26 cellular contexts compared by ENCODE assay signal in the genomic region with DNA sequence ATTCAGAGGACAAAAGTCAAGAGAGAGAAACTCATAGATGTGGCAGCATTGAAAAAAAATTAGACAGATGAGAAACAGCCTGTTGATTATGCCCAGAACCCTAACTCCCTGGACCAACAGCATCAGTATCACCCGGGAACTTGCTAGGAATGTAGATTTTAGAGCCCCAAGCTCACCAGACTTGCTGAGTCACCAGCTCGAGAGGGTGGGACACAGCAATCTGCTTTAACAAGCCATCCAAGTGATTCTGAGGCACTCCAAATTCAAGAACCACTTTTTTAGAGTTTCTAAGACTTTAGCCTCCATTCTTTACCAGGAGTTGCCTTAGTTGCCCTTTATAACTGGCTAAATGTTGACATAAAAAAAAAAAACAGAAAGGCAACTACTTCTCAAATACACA.
DNase-seq lines count a peak whose midpoint lies in the region; ATAC-seq, FAIRE-seq and TF ChIP-seq lines count a peak whose summit lies in the region.
"Had no signal": no experiment of that assay in that cellular context is flagged by ENCODE, and none has a peak within 500 bp of the region (broad histone marks: within the 10 kb centered on the region; RNA-seq: fewer than 3 reads in every experiment).

No MANE protein-coding gene starts in this region.

- no peak for TF ChIP-seq RAD21 in H1 (IDR thresholded peaks at IDR 0.05 in 1 of 2, conservative IDR thresholded peaks at IDR 0.05 in 1 of 2; ENCODE audit: low read depth in 2 of 2, low read length in 2 of 2)

- TF ChIP-seq CTCF in H1 (IDR thresholded peaks at IDR 0.05; ENCODE audit: control extremely low read depth in 1 of 3, insufficient read depth in 1 of 3, low read depth in 1 of 3, low read length in 3 of 3) (no peak), GM10266 (IDR thresholded peaks at IDR 0.05; ENCODE audit: control insufficient read depth, insufficient read depth, low read depth, missing control alignments) (no peak)

- no peak overlapping the region for H2BK15ac ChIP-seq in H1 (ENCODE audit: low read length)

- H3K23me2 ChIP-seq in H1 (ENCODE audit: low read depth, low read length), result no peaks in the 10 kb centered on the region

- POLR2A ChIA-PET in H1 (lab: Charles Lee; ENCODE audit: partially characterized antibody), result no interaction called here

- no peak overlapping the region for H2BK20ac ChIP-seq in H1 (ENCODE audit: low read length)

- H4K5ac ChIP-seq in H1 (ENCODE audit: insufficient read length, low read depth, low read length), result no peak overlapping the region

- no peak overlapping the region for H2BK120ac ChIP-seq in H1 (replicated peaks; ENCODE audit: low read depth, low read length)

- no peak overlapping the region for H2AK5ac ChIP-seq in H1 (ENCODE audit: low read depth, low read length)

- no peak overlapping the region for H3K56ac ChIP-seq in H1 (replicated peaks; ENCODE audit: insufficient read length, low read depth, low read length)

- no peaks in the 10 kb centered on the region for H3F3A ChIP-seq in GM23248 (ENCODE audit: insufficient read depth)

- WGBS in GM23248 (ENCODE audit: low coverage in 1 of 2, low lambda C conversion rate in 2 of 2, missing lambda C conversion rate in 2 of 2), 2 experiments, result 57 to 62% methylated on average over 2 of the region's 2 CpGs
- 82% methylated on average over 2 of the region's 2 CpGs; no CpG with 5 or more reads in 1 of the 2 experiments for WGBS in H1 (ENCODE audit: extremely low coverage in 1 of 2, insufficient coverage in 1 of 2, insufficient read length in 1 of 2, insufficient replicate concordance in 2 of 2, low coverage in 1 of 2, low lambda C conversion rate in 2 of 2, missing lambda C conversion rate in 1 of 2), 2 experiments
- WGBS in mesodermal cell (ENCODE audit: insufficient coverage in 2 of 2), 2 experiments, result 20 to 40% methylated on average over 1 to 2 of the region's 2 CpGs

- H3K79me2 ChIP-seq in GM23248 (ENCODE audit: insufficient read depth) (no peaks in the 10 kb centered on the region), H1 (ENCODE audit: control insufficient read depth in 1 of 2, insufficient read depth in 2 of 2, low read length in 2 of 2) (no peaks in the 10 kb centered on the region)

- H4K91ac ChIP-seq in H1 (replicated peaks; ENCODE audit: insufficient read length, low read length), result no peak overlapping the region

- H3K27me3 ChIP-seq in GM23248 (replicated peaks; ENCODE audit: insufficient read depth) (no peaks in the 10 kb centered on the region), H1 (replicated peaks in 1 of 4; ENCODE audit: control insufficient read depth in 3 of 4, extremely low read depth in 1 of 4, insufficient read depth in 3 of 4, low read length in 3 of 4) (no peaks in the 10 kb centered on the region)
- H3K27me3 ChIP-seq: esophagus squamous epithelium had no signal

- FAIRE-seq in H1 (lab: Jason Lieb, UNC), result no peak

- ATAC-seq in GM18520 (IDR thresholded peaks at IDR 0.05; ENCODE audit: unreplicated experiment), result no peak
- ATAC-seq: activated CD4-positive, CD25-positive, alpha-beta regulatory T cell treated with anti-CD3 and anti-CD28 coated beads, Interleukin-2, amount 50 U/mL, for 24 hours; stimulated activated naive CD8-positive, alpha-beta T cell treated with anti-CD3 and anti-CD28 coated beads, Interleukin-15, amount 100 ng/mL, for 72 hours had no signal

- CTCF ChIA-PET in H1 (lab: Charles Lee; ENCODE audit: partially characterized antibody), result no interaction called here

- H3K4me1 ChIP-seq in GM23248 (ENCODE audit: insufficient read depth), result no peaks in the 10 kb centered on the region
- H3K4me1 ChIP-seq in H1 (replicated peaks in 1 of 4; ENCODE audit: control insufficient read depth in 3 of 4, insufficient read depth in 4 of 4, low read length in 3 of 4), result no peaks in the 10 kb centered on the region
- peaks cover 5% of the 10 kb centered on the region for H3K4me1 ChIP-seq in mesodermal cell (ENCODE audit: control insufficient read depth, insufficient read depth, low read length, poor library complexity, severe bottlenecking)
- H3K4me1 ChIP-seq: esophagus squamous epithelium had no signal

- H3K14ac ChIP-seq in H1 (ENCODE audit: insufficient read length), result no peak overlapping the region

- H4K20me1 ChIP-seq in GM23248 (ENCODE audit: insufficient read depth) (no peaks in the 10 kb centered on the region), H1 (replicated peaks in 1 of 2; ENCODE audit: control insufficient read depth in 1 of 2, insufficient read depth in 2 of 2, low read length in 2 of 2) (no peaks in the 10 kb centered on the region)

- H3K4me3 ChIP-seq in GM23248 (no peak overlapping the region), H1 (ENCODE audit: extremely low read depth in 1 of 4, insufficient read depth in 2 of 4, low read depth in 3 of 4, low read length in 4 of 4) (no peak overlapping the region), mesodermal cell (ENCODE audit: extremely low read depth, insufficient read depth, low read length, poor library complexity, severe bottlenecking) (no peak overlapping the region)
- H3K4me3 ChIP-seq: esophagus squamous epithelium, lung, smooth muscle cell had no signal

- H3K23ac ChIP-seq in H1 (ENCODE audit: insufficient read length), result no peak overlapping the region

- no peak overlapping the region for H3K18ac ChIP-seq in H1 (ENCODE audit: extremely low read depth, low read length)

- H3K9me3 ChIP-seq in GM23248 (ENCODE audit: low read depth) (no peaks in the 10 kb centered on the region), H1 (ENCODE audit: insufficient read depth in 2 of 2, low read depth in 1 of 2, low read length in 1 of 2) (no peaks in the 10 kb centered on the region), mesodermal cell (ENCODE audit: control insufficient read depth, low read length) (no peaks in the 10 kb centered on the region)
- H3K9me3 ChIP-seq: esophagus squamous epithelium had no signal

- TF ChIP-seq POLR2A in H1 (IDR thresholded peaks at IDR 0.05; ENCODE audit: control extremely low read depth in 1 of 2, low read depth in 2 of 2, low read length in 2 of 2), result no peak

- no peak overlapping the region for H3K4ac ChIP-seq in H1 (replicated peaks; ENCODE audit: insufficient read length, low read depth, low read length)

- H3K79me1 ChIP-seq in H1 (ENCODE audit: low read depth, low read length), result no peaks in the 10 kb centered on the region

- H3K9me2 ChIP-seq in GM23248 (ENCODE audit: insufficient read depth), result no peaks in the 10 kb centered on the region

- no peak overlapping the region for H4K8ac ChIP-seq in H1 (ENCODE audit: extremely low read depth, insufficient read depth, low read length)

- H3K36me3 ChIP-seq in GM23248 (ENCODE audit: low read depth) (no peaks in the 10 kb centered on the region), H1 (ENCODE audit: control insufficient read depth in 2 of 4, insufficient read depth in 4 of 4, low read length in 3 of 4) (no peaks in the 10 kb centered on the region), mesodermal cell (ENCODE audit: control insufficient read depth, insufficient read depth, low read length) (no peaks in the 10 kb centered on the region)
- H3K36me3 ChIP-seq: esophagus squamous epithelium had no signal

- no peak for TF ChIP-seq EP300 in H1 (IDR thresholded peaks at IDR 0.05; ENCODE audit: borderline replicate concordance in 1 of 2, low read depth in 2 of 2, low read length in 2 of 2)

- H2BK5ac ChIP-seq in H1 (ENCODE audit: low read depth, low read length), result no peak overlapping the region

- H2BK12ac ChIP-seq in H1 (ENCODE audit: low read depth, low read length), result no peak overlapping the region

- H3K27ac ChIP-seq in GM23248, result no peak overlapping the region
- H3K27ac ChIP-seq in H1 (ENCODE audit: low read depth, low read length), result no peak overlapping the region
- H3K27ac ChIP-seq in mesodermal cell (ENCODE audit: low read depth, low read length, severe bottlenecking), result peak overlapping the region; percentile 41
- H3K27ac ChIP-seq: esophagus squamous epithelium, HL-60 had no signal

- peak; percentile 17 for DNase-seq in GM23248
- peak; percentile 77 for DNase-seq in NCI-H526 (lab: John Stamatoyannopoulos, UW)
- no peak for DNase-seq in H1 (ENCODE audit: low read depth in 1 of 2, low spot score in 2 of 2)
- no peak for DNase-seq in GM10266 (ENCODE audit: extremely low spot score)
- DNase-seq in NCI-H2227 (lab: John Stamatoyannopoulos, UW; ENCODE audit: unreplicated experiment), result no peak
- no peak for DNase-seq in activated gamma-delta T cell treated with Interleukin-2 at 50 U/mL for 16 hours
- DNase-seq: activated naive CD4-positive, alpha-beta T cell treated with anti-CD3 and anti-CD28 coated beads, Interleukin-2, amount 10 ng/mL, durations not matched to agents 7 days and 5 days; activated T-cell treated with anti-CD3 and anti-CD28 coated beads, Interleukin-2, amount 50 U/mL, for 24 hours; aorta; CD8-positive, alpha-beta memory T cell; cerebellar nuclear complex; effector CD8-positive, alpha-beta T cell; esophagus squamous epithelium; glutamatergic neuron; NCI-H187; NCI-H510A treated with DMSO at 0.1 percent for 48 hours; stimulated activated CD4-positive, alpha-beta T cell treated with anti-CD3 and anti-CD28 coated beads, Interleukin-4, amount 100 ng/mL, for 24 hours; stimulated activated naive CD8-positive, alpha-beta T cell treated with anti-CD3 and anti-CD28 coated beads, Interleukin-15, amount 100 ng/mL, for 72 hours; T-helper 9 cell; trophoblast cell had no signal

- H3K4me2 ChIP-seq in GM23248 (ENCODE audit: unreplicated experiment) (no peak overlapping the region), H1 (ENCODE audit: insufficient read depth in 1 of 2, low read depth in 2 of 2, low read length in 2 of 2) (no peak overlapping the region)
- H3K4me2 ChIP-seq: smooth muscle cell had no signal

- no peak overlapping the region for H2AFZ ChIP-seq in GM23248
- peak overlapping the region; percentile 73; the same call in 1 of the 2 replicates for H2AFZ ChIP-seq in H1 (ENCODE audit: low read length)

- in situ Hi-C loops in GM23248 (cut with MboI), result no loop called here

- H3K9ac ChIP-seq in GM23248, result no peak overlapping the region
- H3K9ac ChIP-seq in H1 (replicated peaks in 1 of 4; ENCODE audit: extremely low read depth in 1 of 4, low read depth in 3 of 4, low read length in 3 of 4), result no peak overlapping the region

TF ChIP-seq in H1, 55 proteins besides CTCF, POLR2A, EP300 and RAD21 (continues in another document):
- TF ChIP-seq SIN3A (conservative IDR thresholded peaks at IDR 0.05 in 1 of 2, IDR thresholded peaks at IDR 0.05 in 1 of 2; ENCODE audit: low read depth in 1 of 2, low read length in 2 of 2) (no peak), KDM5A (IDR thresholded peaks at IDR 0.05; ENCODE audit: low read length) (no peak), GTF2F1 (IDR thresholded peaks at IDR 0.05; ENCODE audit: borderline replicate concordance, low read depth, low read length) (no peak), MAFK (IDR thresholded peaks at IDR 0.05; ENCODE audit: low read depth, low read length) (peak; percentile 66; the same call in 1 of the 2 replicates), HDAC2 (IDR thresholded peaks at IDR 0.05; ENCODE audit: borderline replicate concordance in 1 of 2, low read depth in 2 of 2, low read length in 2 of 2) (no peak)
- TF ChIP-seq, protein P1, sequence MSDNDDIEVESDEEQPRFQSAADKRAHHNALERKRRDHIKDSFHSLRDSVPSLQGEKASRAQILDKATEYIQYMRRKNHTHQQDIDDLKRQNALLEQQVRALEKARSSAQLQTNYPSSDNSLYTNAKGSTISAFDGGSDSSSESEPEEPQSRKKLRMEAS (IDR thresholded peaks at IDR 0.05), result no peak

Comparison
In these comparisons a context has a peak if more than half of its experiments do, and no peak if none do; other contexts are left out.
1. DNase-seq: peak in GM23248 (single experiment) and NCI-H526 (2 of 2); none in H1 (0 of 2), GM10266 (single experiment), NCI-H2227 (single experiment) and activated gamma-delta T cell treated with Interleukin-2 at 50 U/mL for 16 hours (single experiment).